ENCODE assay signal across 8 cellular contexts in the genomic region with DNA sequence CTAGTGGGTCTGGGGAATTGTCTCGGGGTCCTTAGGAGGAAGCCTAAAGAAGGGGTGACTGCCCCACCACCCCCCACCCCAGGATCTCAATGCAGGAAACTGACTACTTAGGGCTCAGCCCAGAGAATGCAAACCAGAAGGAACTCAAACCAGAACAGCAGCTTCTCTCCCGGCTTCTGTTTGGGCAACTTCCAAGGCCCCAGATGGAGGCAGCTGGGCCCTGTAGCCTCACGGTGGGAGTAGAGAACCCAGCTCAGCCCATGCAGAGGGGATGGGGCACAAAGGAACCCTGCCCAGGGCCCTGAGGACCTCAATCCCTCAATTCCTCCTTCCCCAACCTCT. TPM values are rescaled to one million over a fixed set of nuclear protein-coding genes. Genes with fewer than 3 reads are reported as not detected.
DNase-seq lines count a peak whose midpoint lies in the region; ATAC-seq and TF ChIP-seq lines count a peak whose summit lies in the region.

No MANE protein-coding gene starts in this region.

- POLR2A ChIA-PET in A673 (lab: Charles Lee; ENCODE audit: low non-redundant PET): interaction anchor here (0.5 kb wide), 1 partner anchor 17 kb away, joined by 6 read pairs; no protein-coding TSS in a partner anchor

- H3K9me3 Mint-ChIP-seq in activated naive CD8-positive, alpha-beta T cell (ENCODE audit: low read depth): no peaks in the 10 kb centered on the region

- H2BK5ac ChIP-seq in mesenchymal stem cell (ENCODE audit: low read depth, low read length, poor library complexity, severe bottlenecking): no peak overlapping the region

- intact Hi-C loops in A673 (cut with micrococcal nuclease; ENCODE audit: unreplicated experiment): no loop called here

- peak overlapping the region; percentile 78 for H4K91ac ChIP-seq in mesenchymal stem cell (ENCODE audit: low read length)

- H3K4me1 Mint-ChIP-seq in activated naive CD8-positive, alpha-beta T cell (ENCODE audit: low read depth): peaks cover 30% of the 10 kb centered on the region

- H3K36me3 Mint-ChIP-seq in activated naive CD8-positive, alpha-beta T cell: no peaks in the 10 kb centered on the region

- H3K27me3 Mint-ChIP-seq in activated naive CD8-positive, alpha-beta T cell: no peaks in the 10 kb centered on the region

- no peak for ATAC-seq in HG03571 (IDR thresholded peaks at IDR 0.05; ENCODE audit: unreplicated experiment)
- no peak for ATAC-seq in GM18498 (IDR thresholded peaks at IDR 0.05; ENCODE audit: unreplicated experiment)

- H3K23ac ChIP-seq in mesenchymal stem cell (ENCODE audit: low read length in 2 of 2): no peak overlapping the region

- peak overlapping the region; percentile 87 to 91 for H3K18ac ChIP-seq in mesenchymal stem cell (ENCODE audit: low read depth in 1 of 2, low read length in 2 of 2)

- H3K9me3 ChIP-seq in A673 (ENCODE audit: low read depth, low read length, poor library complexity, severe bottlenecking) (no peaks in the 10 kb centered on the region), mesenchymal stem cell (ENCODE audit: control insufficient read depth, low read length) (no peaks in the 10 kb centered on the region)

- DNase-seq in A673 (ENCODE audit: low spot score) (peak; percentile 57), mesenchymal stem cell (no peak), kidney tubule cell (ENCODE audit: low spot score) (no peak), NCI-H82 treated with DMSO at 0.1 percent for 48 hours (lab: John Stamatoyannopoulos, UW; ENCODE audit: unreplicated experiment) (no peak)

- no peak; the same call in 1 of the 2 replicates for TF ChIP-seq CTCF in A673 (conservative IDR thresholded peaks at IDR 0.05; ENCODE audit: low read depth, low read length)
- no peak for TF ChIP-seq CTCF in GM12875 (IDR thresholded peaks at IDR 0.05; ENCODE audit: borderline replicate concordance, insufficient read depth, low read depth, low read length)

- H3K27me3 ChIP-seq in A673 (replicated peaks; ENCODE audit: insufficient read depth, low read depth, low read length, poor library complexity) (no peaks in the 10 kb centered on the region), mesenchymal stem cell (ENCODE audit: control insufficient read depth in 1 of 2, insufficient read depth in 1 of 2, low read length in 2 of 2) (no peaks in the 10 kb centered on the region)

- no peak overlapping the region for H3K4me2 ChIP-seq in mesenchymal stem cell (ENCODE audit: low read length, poor library complexity, severe bottlenecking)

- H3K4me3 ChIP-seq in A673 (ENCODE audit: low read depth, low read length, poor library complexity, severe bottlenecking) (no peak overlapping the region), GM12875 (ENCODE audit: low read depth, low read length) (peak overlapping the region; percentile 58), mesenchymal stem cell (ENCODE audit: insufficient read depth in 1 of 2, low read depth in 1 of 2, low read length in 2 of 2) (peak overlapping the region in 1 of 2 experiments; percentile 55)

- H2BK15ac ChIP-seq in mesenchymal stem cell (ENCODE audit: low read depth, poor library complexity, severe bottlenecking): no peak overlapping the region

- H3K36me3 ChIP-seq in A673 (ENCODE audit: insufficient read depth, low read length, poor library complexity, severe bottlenecking) (no peaks in the 10 kb centered on the region), mesenchymal stem cell (ENCODE audit: control insufficient read depth in 1 of 2, insufficient read depth in 2 of 2, low read depth in 1 of 2, low read length in 2 of 2) (peaks cover 3% of the 10 kb centered on the region in 2 experiments)

- peak overlapping the region; percentile 96 for H3K27ac Mint-ChIP-seq in activated naive CD8-positive, alpha-beta T cell

- no peak overlapping the region for H3K14ac ChIP-seq in mesenchymal stem cell (ENCODE audit: low read length in 2 of 2)

- peak overlapping the region; percentile 87 for H3K9ac ChIP-seq in mesenchymal stem cell (ENCODE audit: low read length)

- peak overlapping the region; percentile 96 for H3K4me3 Mint-ChIP-seq in activated naive CD8-positive, alpha-beta T cell

- H3K27ac ChIP-seq in A673 (ENCODE audit: low read depth, low read length, poor library complexity, severe bottlenecking) (peak overlapping the region; percentile 84), mesenchymal stem cell (ENCODE audit: low read length, poor library complexity, severe bottlenecking) (no peak overlapping the region)

- 58% methylated on average over 3 of the region's 3 CpGs for WGBS in mesenchymal stem cell

- peak overlapping the region; percentile 81 for H4K8ac ChIP-seq in mesenchymal stem cell (ENCODE audit: low read length)

- H3K4me1 ChIP-seq in A673 (ENCODE audit: insufficient read depth, low read length, poor library complexity, severe bottlenecking): peaks cover 40% of the 10 kb centered on the region
- H3K4me1 ChIP-seq in mesenchymal stem cell (ENCODE audit: control insufficient read depth, insufficient read depth, low read depth, low read length): peaks cover 26% of the 10 kb centered on the region

- BruUV-seq in A673 (replicated peaks; lab: Mats Ljungman, UMichigan): no TSS peak

- CTCF ChIA-PET in A673 (lab: Charles Lee): interaction anchor here (0.5 to 0.6 kb wide), 2 partner anchors 22 to 35 kb away, joined by 3 to 8 read pairs; no protein-coding TSS in a partner anchor

- H2AFZ ChIP-seq in mesenchymal stem cell (ENCODE audit: low read depth, low read length): no peak overlapping the region

- H2BK12ac ChIP-seq in mesenchymal stem cell (ENCODE audit: low read length in 2 of 2): peak overlapping the region; percentile 8 to 96

- peaks cover 19% of the 10 kb centered on the region for H3K79me1 ChIP-seq in mesenchymal stem cell (replicated peaks; ENCODE audit: low read length, poor library complexity, severe bottlenecking)

- H3K4ac ChIP-seq in mesenchymal stem cell (ENCODE audit: low read depth in 1 of 2, low read length in 2 of 2): peak overlapping the region in 1 of 2 experiments; percentile 86

- H2BK120ac ChIP-seq in mesenchymal stem cell (ENCODE audit: low read depth, low read length): peak overlapping the region; percentile 39

- H2AK5ac ChIP-seq in mesenchymal stem cell (ENCODE audit: low read length, severe bottlenecking): peak overlapping the region; percentile 88

RNA-seq across cellular contexts. Expression of a gene that starts 2.3 kb away (rescaled TPM):
- 45.7 and 51.7 TPM in 2 replicates for total RNA-seq in A673 (2021)
- polyA plus RNA-seq in mesenchymal stem cell (2013, experiment 1 of 2): 48.9 TPM
- polyA plus RNA-seq in mesenchymal stem cell (2013, experiment 2 of 2): 49.7 TPM

RNA-seq across cellular contexts. Expression of a gene that starts 35.6 kb away (rescaled TPM):
- total RNA-seq in A673 (2021): 190 and 223 TPM in 2 replicates
- polyA plus RNA-seq in mesenchymal stem cell (2013, experiment 1 of 2): 46.7 TPM
- 46.1 TPM for polyA plus RNA-seq in mesenchymal stem cell (2013, experiment 2 of 2)

RNA-seq across cellular contexts. Expression of a gene that starts 49.6 kb away (rescaled TPM):
- total RNA-seq in A673 (2021): 91.4 and 127 TPM in 2 replicates
- 75.4 TPM for polyA plus RNA-seq in mesenchymal stem cell (2013, experiment 1 of 2)
- 74.2 TPM for polyA plus RNA-seq in mesenchymal stem cell (2013, experiment 2 of 2)
